Comparison of ENCODE assay signal across 8 cellular contexts in the genomic region with DNA sequence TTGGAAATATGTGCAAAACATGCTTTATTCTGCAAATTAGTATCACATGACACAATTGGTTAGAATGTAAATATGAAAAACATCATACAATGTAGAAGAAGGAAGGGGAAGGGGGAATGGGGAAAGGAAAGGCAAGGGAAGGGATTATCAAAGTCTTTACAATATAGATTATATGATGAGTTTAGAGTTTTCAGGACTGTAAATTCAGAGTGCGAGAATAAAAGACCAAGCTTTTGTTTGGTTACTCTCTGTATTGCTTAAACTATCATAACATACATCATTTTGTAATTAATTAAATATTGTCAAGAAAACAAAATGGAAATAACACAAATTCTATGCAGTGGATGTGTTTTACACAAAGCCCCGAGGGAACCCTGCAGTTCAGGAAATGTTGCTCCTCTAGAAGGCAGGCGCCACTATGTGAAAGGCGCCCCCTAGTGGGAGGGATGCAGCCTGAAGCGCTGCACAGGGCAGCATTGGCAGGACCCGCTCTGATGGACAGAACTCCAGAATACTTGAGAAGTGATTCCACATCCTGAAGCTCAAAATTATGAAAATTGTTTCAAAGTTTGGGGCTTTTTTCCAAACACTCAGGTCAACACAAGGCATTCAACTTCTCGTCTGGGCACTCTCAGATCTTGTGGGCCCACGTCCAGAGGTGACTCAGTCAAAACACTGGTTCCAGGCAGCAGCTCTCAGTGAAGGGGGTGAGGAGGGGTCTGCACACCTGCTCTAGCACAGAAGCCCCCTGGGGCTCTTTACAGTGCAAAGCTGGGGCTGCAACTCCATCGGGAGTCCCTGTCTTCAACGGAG. TPM values are rescaled to one million over a fixed set of nuclear protein-coding genes. Genes with fewer than 3 reads are reported as not detected.
DNase-seq lines count a peak whose midpoint lies in the region; ATAC-seq and TF ChIP-seq lines count a peak whose summit lies in the region.

No MANE protein-coding gene starts in this region.

- CTCF ChIA-PET in BJ (lab: Yijun Ruan, JAX) (interaction anchor here (0.6 to 3.5 kb wide), 18 partner anchors 11 to 509 kb away, joined by 3 to 28 read pairs (median 4); partner anchors contain the start of gene TMEM254), OCI-LY7 (lab: Charles Lee; ENCODE audit: unreplicated experiment) (no interaction called here)

- POLR2A ChIA-PET in BJ (lab: Charles Lee) (no interaction called here), OCI-LY7 (lab: Charles Lee) (no interaction called here)

- H3K9me2 ChIP-seq in OCI-LY7 (ENCODE audit: insufficient read depth, low read length), result no peaks in the 10 kb centered on the region

- H3K4me1 ChIP-seq in OCI-LY7 (ENCODE audit: insufficient read depth, low read length, poor library complexity, severe bottlenecking) (no peaks in the 10 kb centered on the region), fibroblast of lung (ENCODE audit: control insufficient read depth, extremely low read depth, insufficient read depth, low read length) (no peaks in the 10 kb centered on the region)

- H3K36me3 Mint-ChIP-seq in neural crest cell (ENCODE audit: low read depth), result no peaks in the 10 kb centered on the region

- no peak overlapping the region for H2AFZ ChIP-seq in OCI-LY7 (ENCODE audit: low read length)
- no peak overlapping the region for H2AFZ ChIP-seq in fibroblast of lung (ENCODE audit: low read length)

- H4K20me1 ChIP-seq in OCI-LY7 (ENCODE audit: insufficient read depth, low read length) (no peaks in the 10 kb centered on the region), fibroblast of lung (ENCODE audit: control insufficient read depth, extremely low read depth, insufficient read depth, low read length) (no peaks in the 10 kb centered on the region)

- ATAC-seq in GM19025 (IDR thresholded peaks at IDR 0.05; ENCODE audit: low read depth, unreplicated experiment) (peak; percentile 66), HG03432 (IDR thresholded peaks at IDR 0.05; ENCODE audit: unreplicated experiment) (peak; percentile 85)
- peak; percentile 82 for ATAC-seq in stimulated activated naive CD8-positive, alpha-beta T cell treated with anti-CD3 and anti-CD28 coated beads, Interleukin-15, Interleukin-2, amounts not matched to agents 100 U/mL and 50 U/mL, for 24 hours

- no peaks in the 10 kb centered on the region for H3K9me3 ChIP-seq in OCI-LY7 (ENCODE audit: low read length)
- no peaks in the 10 kb centered on the region for H3K9me3 ChIP-seq in fibroblast of lung (ENCODE audit: control insufficient read depth, insufficient read depth, low read depth, low read length)

- H3K9me3 Mint-ChIP-seq in neural crest cell, result no peaks in the 10 kb centered on the region

- H3K27me3 ChIP-seq in BJ (ENCODE audit: control insufficient read depth, insufficient read depth, low read length) (peaks cover 5% of the 10 kb centered on the region; the same call in 1 of the 2 replicates), fibroblast of lung (ENCODE audit: control insufficient read depth, insufficient read depth, low read length) (peaks cover 5% of the 10 kb centered on the region)

- H3K27ac Mint-ChIP-seq in neural crest cell (ENCODE audit: unreplicated experiment), result no peak overlapping the region

- DNase-seq in BJ (ENCODE audit: low read depth) (no peak), OCI-LY7 (ENCODE audit: low spot score) (peak; percentile 68), fibroblast of lung (ENCODE audit: low read depth in 2 of 2) (peak; percentile 30 to 63), neural crest cell (ENCODE audit: low read depth, low spot score) (peak; percentile 79)
- peak; percentile 68 for DNase-seq in activated T-cell treated with anti-CD3 and anti-CD28 coated beads, Interleukin-2, amount 50 U/mL, for 1 hour
- peak; percentile 82 for DNase-seq in stimulated activated naive CD8-positive, alpha-beta T cell treated with anti-CD3 and anti-CD28 coated beads, Interleukin-15, Interleukin-2, amounts not matched to agents 100 U/mL and 50 U/mL, for 24 hours

- H3K27ac ChIP-seq in OCI-LY7 (ENCODE audit: low read depth, low read length, poor library complexity, severe bottlenecking) (no peak overlapping the region), fibroblast of lung (ENCODE audit: insufficient read depth, low read length) (no peak overlapping the region)

- H3K36me3 ChIP-seq in BJ (ENCODE audit: control insufficient read depth, insufficient read depth, low read length) (no peaks in the 10 kb centered on the region), OCI-LY7 (ENCODE audit: insufficient read depth, low read length) (no peaks in the 10 kb centered on the region), fibroblast of lung (ENCODE audit: control insufficient read depth, insufficient read depth, low read length) (no peaks in the 10 kb centered on the region)

- intact Hi-C loops in OCI-LY7 (cut with micrococcal nuclease; ENCODE audit: unreplicated experiment), result loop anchor here (5.0 kb wide), 1 partner anchor 510 kb away; no protein-coding TSS in a partner anchor

- H3K4me2 ChIP-seq in OCI-LY7 (ENCODE audit: low read length) (no peak overlapping the region), fibroblast of lung (ENCODE audit: extremely low read depth, insufficient read depth, low read length) (no peak overlapping the region)

- no peak overlapping the region for H3K4me3 ChIP-seq in BJ (ENCODE audit: low read depth, low read length)
- no peak overlapping the region for H3K4me3 ChIP-seq in OCI-LY7 (ENCODE audit: low read depth, low read length, poor library complexity, severe bottlenecking)
- H3K4me3 ChIP-seq in fibroblast of lung (replicated peaks in 1 of 4; ENCODE audit: control extremely low read depth in 1 of 4, insufficient read depth in 1 of 4, low read depth in 3 of 4, low read length in 4 of 4), result no peak overlapping the region

- no TSS peak for BruUV-seq in OCI-LY7 (replicated peaks; lab: Mats Ljungman, UMichigan)

- H3K27me3 Mint-ChIP-seq in neural crest cell (ENCODE audit: low read depth), result no peaks in the 10 kb centered on the region

- TF ChIP-seq CTCF in BJ (IDR thresholded peaks at IDR 0.05; ENCODE audit: insufficient read depth, low read depth, low read length) (peak; percentile 95), OCI-LY7 (conservative IDR thresholded peaks at IDR 0.05; ENCODE audit: low read length) (peak; percentile 97), fibroblast of lung (conservative IDR thresholded peaks at IDR 0.05 in 1 of 2, IDR thresholded peaks at IDR 0.05 in 1 of 2; ENCODE audit: low read depth in 1 of 2, low read length in 2 of 2) (peak; percentile 81 to 94), neural crest cell (conservative IDR thresholded peaks at IDR 0.05) (peak; percentile 91)

- no peaks in the 10 kb centered on the region for H3K4me1 Mint-ChIP-seq in neural crest cell

- H3K4me3 Mint-ChIP-seq in neural crest cell, result no peak overlapping the region

- no peak overlapping the region for H3K9ac ChIP-seq in fibroblast of lung (ENCODE audit: insufficient read depth, low read length)

- no peaks in the 10 kb centered on the region for H3K79me2 ChIP-seq in OCI-LY7 (ENCODE audit: insufficient read depth, low read depth, low read length)
- no peaks in the 10 kb centered on the region for H3K79me2 ChIP-seq in fibroblast of lung (ENCODE audit: control insufficient read depth, insufficient read depth, low read length)

RNA-seq across cellular contexts. Expression of gene TMEM254, which starts 31.6 kb away (rescaled TPM):
- 29.0 and 35.5 TPM in 2 replicates for polyA plus RNA-seq in BJ (2011; rRNA removed)
- 9.8 and 12.1 TPM in 2 replicates for polyA minus RNA-seq in BJ (2011; rRNA and poly(A)+ RNA removed)
- total RNA-seq in OCI-LY7 (2014; rRNA removed; shearing (Covaris generic)), result not detected in 2 replicates
- not detected in 2 replicates for total RNA-seq in OCI-LY7 (2022)
- 5.4 and 10.4 TPM in 2 replicates for total RNA-seq in fibroblast of lung
- 24.5 and 30.9 TPM in 2 replicates for polyA plus RNA-seq in fibroblast of lung
- 12.4 and 14.1 TPM in 2 replicates for polyA plus RNA-seq in fibroblast of lung (2012)
- 5.7 and 16.3 TPM in 2 replicates for polyA minus RNA-seq in fibroblast of lung (ENCODE audit: low replicate concordance)
- total RNA-seq in neural crest cell, result 30.6 and 33.8 TPM in 2 replicates
